Comparison of ENCODE assay signal across 14 cellular contexts in genomic region chr2:40859617-40860016, GRCh38.
DNase-seq lines count a peak whose midpoint lies in the region; FAIRE-seq and TF ChIP-seq lines count a peak whose summit lies in the region.
"Had no signal": no experiment of that assay in that cellular context is flagged by ENCODE, and none has a peak within 500 bp of the region (broad histone marks: within the 10 kb centered on the region; RNA-seq: fewer than 3 reads in every experiment).

No MANE protein-coding gene starts in this region.

- H4K5ac ChIP-seq in H9 (ENCODE audit: insufficient read length, low read depth, low read length), result no peak overlapping the region

- no peak for FAIRE-seq in small intestine (lab: Jason Lieb, UNC)

- no peaks in the 10 kb centered on the region for H3K23me2 ChIP-seq in H9 (ENCODE audit: insufficient read length, low read depth, low read length, poor library complexity, severe bottlenecking)

- H3K79me2 ChIP-seq in H9 (ENCODE audit: insufficient read depth, low read length), result no peaks in the 10 kb centered on the region

- H3K27me3 ChIP-seq in H9 (ENCODE audit: insufficient read depth, low read length) (no peaks in the 10 kb centered on the region), endodermal cell (ENCODE audit: control insufficient read depth, insufficient read depth, low read length, poor library complexity, severe bottlenecking) (no peaks in the 10 kb centered on the region), small intestine (ENCODE audit: control insufficient read depth in 2 of 2, insufficient read depth in 2 of 2, low read length in 2 of 2) (no peaks in the 10 kb centered on the region)
- H3K27me3 ChIP-seq: SJSA1 had no signal

- no peak overlapping the region for H3K4me2 ChIP-seq in H9 (ENCODE audit: insufficient read depth, insufficient read length, low read length)

- no peak overlapping the region for H3K23ac ChIP-seq in H9 (ENCODE audit: insufficient read length, low read depth, low read length)

- no peak overlapping the region for H3K56ac ChIP-seq in H9 (ENCODE audit: insufficient read length, low read depth, low read length)

- H3K4me3 Mint-ChIP-seq in H9 (no peak overlapping the region), endodermal cell (no peak overlapping the region)

- TF ChIP-seq CTCF in H9 (conservative IDR thresholded peaks at IDR 0.05) (no peak), endodermal cell (conservative IDR thresholded peaks at IDR 0.05) (no peak)

- H3K9me3 Mint-ChIP-seq in H9 (peaks cover 4 to 6% of the 10 kb centered on the region in 2 experiments; a peak in 4 of 5 replicates), endodermal cell (peaks cover 10% of the 10 kb centered on the region)

- no peak overlapping the region for H2BK15ac ChIP-seq in H9 (ENCODE audit: low read depth, low read length)

- H3K4ac ChIP-seq in H9 (ENCODE audit: low read depth, low read length), result no peak overlapping the region

- no peak overlapping the region for H4K8ac ChIP-seq in H9 (replicated peaks; ENCODE audit: insufficient read length, low read depth, low read length)

- H3K36me3 ChIP-seq in endodermal cell (ENCODE audit: control insufficient read depth, insufficient read depth, low read length) (no peaks in the 10 kb centered on the region), small intestine (ENCODE audit: control insufficient read depth in 2 of 2, insufficient read depth in 2 of 2, low read length in 2 of 2) (no peaks in the 10 kb centered on the region)
- H3K36me3 ChIP-seq: SJSA1 had no signal

- H3K36me3 Mint-ChIP-seq in H9 (ENCODE audit: insufficient read depth in 1 of 3, low read depth in 3 of 3) (no peaks in the 10 kb centered on the region), endodermal cell (ENCODE audit: low read depth) (no peaks in the 10 kb centered on the region)

- no peak overlapping the region for H2BK120ac ChIP-seq in H9 (ENCODE audit: low read depth, low read length, poor library complexity, severe bottlenecking)

- no peak overlapping the region for H3K18ac ChIP-seq in H9 (ENCODE audit: insufficient read length, low read depth, low read length)

- H2AK5ac ChIP-seq in H9 (ENCODE audit: insufficient read length, low read length), result no peak overlapping the region

- H4K20me1 ChIP-seq in H9 (ENCODE audit: control insufficient read depth, insufficient read depth, insufficient read length), result no peaks in the 10 kb centered on the region

- H3K9me3 ChIP-seq in H9 (ENCODE audit: control insufficient read depth, low read depth, low read length), result no peaks in the 10 kb centered on the region
- no peaks in the 10 kb centered on the region for H3K9me3 ChIP-seq in endodermal cell (ENCODE audit: control insufficient read depth, low read length)
- H3K9me3 ChIP-seq in small intestine (ENCODE audit: control insufficient read depth, low read depth), result no peaks in the 10 kb centered on the region
- H3K9me3 ChIP-seq: SJSA1 had no signal

- no peak overlapping the region for H4K91ac ChIP-seq in H9 (ENCODE audit: insufficient read length, low read depth, low read length)

- H3K27ac ChIP-seq in H9 (ENCODE audit: insufficient read length, low read depth, low read length), result no peak overlapping the region
- no peak overlapping the region for H3K27ac ChIP-seq in endodermal cell (ENCODE audit: low read depth, low read length)
- no peak overlapping the region for H3K27ac ChIP-seq in small intestine (ENCODE audit: low read depth in 1 of 2, low read length in 1 of 2)
- H3K27ac ChIP-seq: C4-2B, HL-60, SJSA1 had no signal

- no CpG with 5 or more reads among the region's 1 CpG for WGBS in H9 (ENCODE audit: extremely low coverage, insufficient read length, low lambda C conversion rate)
- WGBS in endodermal cell (ENCODE audit: insufficient coverage in 1 of 2, insufficient read length in 1 of 2), 2 experiments, result 83 to 95% methylated on average over 1 of the region's 1 CpG
- 78 to 86% (median 84%) methylated on average over 1 of the region's 1 CpG for WGBS in small intestine, 3 donors

- no peak overlapping the region for H2BK12ac ChIP-seq in H9 (ENCODE audit: insufficient read length, low read depth, low read length)

- peak; percentile 54 for DNase-seq in H9
- peak; percentile 79 for DNase-seq in NCI-H69 (lab: John Stamatoyannopoulos, UW)
- DNase-seq in endodermal cell, result peak; percentile 68
- peak; percentile 89 for DNase-seq in islet precursor cell
- no peak for DNase-seq in NCI-H1930 (lab: John Stamatoyannopoulos, UW)
- no peak for DNase-seq in T-helper 1 cell
- no peak for DNase-seq in small intestine
- DNase-seq: NCI-H1694; NCI-H2107; NCI-H526 treated with DMSO at 0.1 percent for 48 hours; NK-92 treated with Interleukin-12 subunit alpha and Interleukin-12 subunit beta, amount 100 ng/mL, for 24 hours had no signal

- H3K14ac ChIP-seq in H9 (ENCODE audit: insufficient read depth, low read length), result no peak overlapping the region

- H2BK20ac ChIP-seq in H9 (ENCODE audit: low read depth, low read length, poor library complexity, severe bottlenecking), result no peak overlapping the region

- H3K79me1 ChIP-seq in H9 (ENCODE audit: insufficient read depth, low read depth, low read length, poor library complexity, severe bottlenecking), result no peaks in the 10 kb centered on the region

- H3T11ph ChIP-seq in H9 (ENCODE audit: low read length), result no peak overlapping the region

- H3K4me1 Mint-ChIP-seq in H9 (peaks cover 6 to 7% of the 10 kb centered on the region in 2 experiments; a peak in 3 of 4 replicates), endodermal cell (no peaks in the 10 kb centered on the region)

- H3K27me3 Mint-ChIP-seq in H9 (ENCODE audit: low read depth), result no peaks in the 10 kb centered on the region
- H3K27me3 Mint-ChIP-seq in endodermal cell (ENCODE audit: insufficient read depth), result no peaks in the 10 kb centered on the region

- H2BK5ac ChIP-seq in H9 (ENCODE audit: insufficient read length, low read length), result no peak overlapping the region

- H3K4me1 ChIP-seq in H9 (ENCODE audit: insufficient read depth, low read length) (no peaks in the 10 kb centered on the region), endodermal cell (ENCODE audit: control insufficient read depth, insufficient read depth, low read length) (no peaks in the 10 kb centered on the region), small intestine (ENCODE audit: control insufficient read depth in 2 of 2, insufficient read depth in 1 of 2, low read depth in 1 of 2, low read length in 1 of 2) (no peaks in the 10 kb centered on the region)
- H3K4me1 ChIP-seq: SJSA1 had no signal

- H3K9ac ChIP-seq in H9 (ENCODE audit: extremely low read depth, insufficient read length, low read length), result no peak overlapping the region
- no peak overlapping the region for H3K9ac ChIP-seq in endodermal cell (ENCODE audit: extremely low read depth, low read length, poor library complexity, severe bottlenecking)

- H3K4me3 ChIP-seq in endodermal cell (ENCODE audit: low read length) (no peak overlapping the region), small intestine (ENCODE audit: low read depth in 1 of 2, low read length in 2 of 2) (no peak overlapping the region)
- H3K4me3 ChIP-seq: SJSA1 had no signal

- peak overlapping the region in 2 of 3 experiments; percentile 10 to 29; a peak in 2 of 7 replicates for H3K27ac Mint-ChIP-seq in H9
- no peak overlapping the region for H3K27ac Mint-ChIP-seq in endodermal cell

- no peak overlapping the region for H2AFZ ChIP-seq in H9 (ENCODE audit: low read length)

Comparison
In these comparisons a context has a peak if more than half of its experiments do, and no peak if none do; other contexts are left out.
1. DNase-seq: peak in H9 (single experiment), NCI-H69 (single experiment), endodermal cell (single experiment) and islet precursor cell (single experiment); none in NCI-H1930 (0 of 2), T-helper 1 cell (0 of 5) and small intestine (single experiment).